ENCODE assay signal across 14 cellular contexts in genomic region chr1:41621256-41621655, GRCh38.
"Had no signal": no experiment of that assay in that cellular context is flagged by ENCODE, and none has a peak within 500 bp of the region (broad histone marks: within the 10 kb centered on the region; RNA-seq: fewer than 3 reads in every experiment).

No MANE protein-coding gene starts in this region.

- H3K4me3 Mint-ChIP-seq: dendritic cell treated with granulocyte-macrophage colony-stimulating factor and Interleukin-4, amounts not matched to agents 40 ng/mL and 50 ng/mL, for 4 days; naive thymus-derived CD4-positive, alpha-beta T cell; neural crest cell had no signal

- DNase-seq: cerebellar nuclear complex; foreskin keratinocyte; left colon; left ventricle myocardium superior; mesendoderm; pancreas; right cardiac atrium; stimulated activated CD4-positive, alpha-beta T cell treated with anti-CD3 and anti-CD28 coated beads, Interleukin-4, amount 100 ng/mL, for 24 hours; stimulated activated naive CD4-positive, alpha-beta T cell treated with Interleukin-2 at 50 U/mL for 16 hours; trophoblast cell had no signal

- H3K4me1 Mint-ChIP-seq: neural crest cell had no signal

- ATAC-seq: foreskin keratinocyte; left colon; left ventricle myocardium superior; naive thymus-derived CD4-positive, alpha-beta T cell; pancreas; right cardiac atrium had no signal

- H3K9me3 Mint-ChIP-seq: dendritic cell treated with granulocyte-macrophage colony-stimulating factor and Interleukin-4, amounts not matched to agents 40 ng/mL and 50 ng/mL, for 4 days; naive thymus-derived CD4-positive, alpha-beta T cell; neural crest cell had no signal

- H3K27ac Mint-ChIP-seq: dendritic cell treated with granulocyte-macrophage colony-stimulating factor and Interleukin-4, amounts not matched to agents 40 ng/mL and 50 ng/mL, for 4 days had no signal

- H3K27me3 Mint-ChIP-seq: dendritic cell treated with granulocyte-macrophage colony-stimulating factor and Interleukin-4, amounts not matched to agents 40 ng/mL and 50 ng/mL, for 4 days; naive thymus-derived CD4-positive, alpha-beta T cell had no signal

- FAIRE-seq: colon, pancreas had no signal
